14 cellular contexts compared by ENCODE assay signal in the genomic region with DNA sequence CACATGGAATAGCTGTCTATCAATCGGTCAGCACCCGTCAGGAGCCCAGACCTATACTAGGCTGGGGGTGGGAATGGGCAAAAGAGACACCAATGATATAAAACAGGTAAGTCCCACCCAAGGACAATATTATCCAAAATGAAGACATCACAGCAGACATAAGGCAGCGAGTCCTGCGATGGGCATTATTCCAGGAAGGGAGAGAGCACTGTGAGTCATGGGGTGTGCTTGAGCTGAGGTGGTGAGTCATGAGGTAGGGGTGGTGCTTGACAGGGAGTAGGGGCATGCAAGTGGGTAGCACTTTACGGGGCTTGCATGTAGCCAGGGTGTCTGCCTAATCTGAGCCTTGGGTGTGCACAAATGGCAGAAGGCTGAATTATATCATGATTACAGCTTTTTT.
DNase-seq lines count a peak whose midpoint lies in the region.
"Had no signal": no experiment of that assay in that cellular context is flagged by ENCODE, and none has a peak within 500 bp of the region (broad histone marks: within the 10 kb centered on the region; RNA-seq: fewer than 3 reads in every experiment).

No MANE protein-coding gene starts in this region.

- DNase-seq in H4 (ENCODE audit: low spot score) (peak; percentile 74), NCI-H446 treated with DMSO at 0.1 percent for 48 hours (lab: John Stamatoyannopoulos, UW) (peak; percentile 19), ecto neural progenitor cell (ENCODE audit: low spot score) (peak; percentile 31), non-pigmented ciliary epithelial cell (ENCODE audit: low read depth) (peak; percentile 26), DMS114 treated with DMSO at 0.1 percent for 48 hours (lab: John Stamatoyannopoulos, UW; ENCODE audit: unreplicated experiment) (no peak), GF-D8 (lab: John Stamatoyannopoulos, UW) (no peak), NCI-H748 (lab: John Stamatoyannopoulos, UW; ENCODE audit: unreplicated experiment) (no peak), NCI-H510A treated with DMSO at 0.1 percent for 48 hours (lab: John Stamatoyannopoulos, UW) (no peak)
- DNase-seq: activated naive CD8-positive, alpha-beta T cell treated with anti-CD3 and anti-CD28 coated beads for 36 hours; effector CD4-positive, alpha-beta T cell; hippocampal formation; NCI-H1417; posterior cingulate gyrus; stimulated activated CD4-positive, alpha-beta T cell treated with anti-CD3 and anti-CD28 coated beads, Interleukin-1b, Interleukin-23, amount 100 ng/mL, for 48 hours had no signal

Comparison
In these comparisons a context has a peak if more than half of its experiments do, and no peak if none do; other contexts are left out.
1. DNase-seq: peak in H4 (single experiment), NCI-H446 treated with DMSO at 0.1 percent for 48 hours (single experiment), ecto neural progenitor cell (single experiment) and non-pigmented ciliary epithelial cell (single experiment); none in DMS114 treated with DMSO at 0.1 percent for 48 hours (single experiment), GF-D8 (single experiment), NCI-H748 (single experiment) and NCI-H510A treated with DMSO at 0.1 percent for 48 hours (single experiment).